ENCODE assay signal across 17 cellular contexts in the genomic region with DNA sequence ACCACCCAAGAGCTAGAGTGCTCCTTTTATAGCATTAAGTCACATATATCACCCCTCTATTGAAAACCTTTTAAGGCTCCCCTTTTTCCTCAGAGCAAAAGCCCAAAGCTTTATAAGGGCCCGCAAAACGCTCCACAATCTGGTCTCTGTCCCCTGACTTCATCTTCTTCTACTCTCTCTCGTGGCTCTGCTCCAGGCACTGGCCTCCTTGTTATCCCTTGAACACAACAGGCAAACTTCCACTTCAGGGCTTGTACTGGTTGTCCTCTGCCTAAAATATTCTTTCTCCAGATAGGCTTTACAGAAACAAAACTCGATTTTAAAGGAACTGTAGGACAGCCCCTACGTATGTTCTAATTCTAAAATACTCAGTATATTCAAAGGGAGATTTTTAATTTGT. TPM values are rescaled to one million over a fixed set of nuclear protein-coding genes. Genes with fewer than 3 reads are reported as not detected.
DNase-seq lines count a peak whose midpoint lies in the region; ATAC-seq and TF ChIP-seq lines count a peak whose summit lies in the region.
"Had no signal": no experiment of that assay in that cellular context is flagged by ENCODE, and none has a peak within 500 bp of the region (broad histone marks: within the 10 kb centered on the region; RNA-seq: fewer than 3 reads in every experiment).

No MANE protein-coding gene starts in this region.

- peaks cover 0 to 25% (median 0%) of the 10 kb centered on the region in 9 donors for H3K36me3 ChIP-seq in heart right ventricle
- no peaks in the 10 kb centered on the region for H3K36me3 ChIP-seq in prostate gland
- no peaks in the 10 kb centered on the region for H3K36me3 ChIP-seq in thyroid gland
- H3K36me3 ChIP-seq: BE2C had no signal

- ATAC-seq in heart right ventricle = peak in 4 of 8 donors; percentile 38 to 69 (median 52)
- no peak for ATAC-seq in GM21390 (IDR thresholded peaks at IDR 0.05; ENCODE audit: unreplicated experiment)
- no peak for ATAC-seq in HG02763 (IDR thresholded peaks at IDR 0.05; ENCODE audit: unreplicated experiment)

- WGBS in heart right ventricle, 2 donors = 70 to 72% methylated on average over 5 of the region's 5 CpGs
- WGBS in prostate gland = 71% methylated on average over 5 of the region's 5 CpGs
- 96% methylated on average over 5 of the region's 5 CpGs for WGBS in thyroid gland, 2 donors

- H3K9me3 ChIP-seq in heart right ventricle = no peaks in the 10 kb centered on the region
- H3K9me3 ChIP-seq in prostate gland = no peaks in the 10 kb centered on the region
- H3K9me3 ChIP-seq in thyroid gland = no peaks in the 10 kb centered on the region
- H3K9me3 ChIP-seq: BE2C had no signal

- DNase-seq in heart right ventricle = no peak
- DNase-seq in prostate gland (ENCODE audit: low spot score) = no peak
- no peak for DNase-seq in thyroid gland
- DNase-seq in activated gamma-delta T cell (lab: John Stamatoyannopoulos, UW) = no peak
- DNase-seq: BE2C; CD4-positive, alpha-beta memory T cell; DMS79; HCEC 1CT; NCI-H187; NCI-H226; NCI-H526 treated with DMSO at 0.1 percent for 48 hours; NK-92 treated with Interleukin-12 subunit alpha and Interleukin-12 subunit beta, amount 100 ng/mL, for 24 hours had no signal

- H3K27ac ChIP-seq in C4-2B (peak overlapping the region; percentile 94; the same call in 1 of the 2 replicates), VCaP (peak overlapping the region; percentile 98), heart right ventricle (peak overlapping the region in 8 of 10 donors; percentile 4 to 73 (median 55)), prostate gland (peak overlapping the region; percentile 78 to 80), thyroid gland (no peak overlapping the region)

- TF ChIP-seq POLR2A in prostate gland (IDR thresholded peaks at IDR 0.05) (no peak), thyroid gland (IDR thresholded peaks at IDR 0.05) (no peak)

- H3K4me1 ChIP-seq in heart right ventricle (peaks cover 13 to 60% (median 49%) of the 10 kb centered on the region in 9 donors), prostate gland (replicated peaks) (peaks cover 42% of the 10 kb centered on the region), thyroid gland (peaks cover 26 to 36% of the 10 kb centered on the region in 2 donors)
- H3K4me1 ChIP-seq: BE2C had no signal

- H3K27me3 ChIP-seq in heart right ventricle (no peaks in the 10 kb centered on the region), prostate gland (replicated peaks; ENCODE audit: insufficient read depth) (no peaks in the 10 kb centered on the region), thyroid gland (no peaks in the 10 kb centered on the region)
- H3K27me3 ChIP-seq: BE2C had no signal

- H3K4me3 ChIP-seq in heart right ventricle (no peak overlapping the region), prostate gland (no peak overlapping the region), thyroid gland (replicated peaks in 1 of 3) (no peak overlapping the region)
- H3K4me3 ChIP-seq: K562 had no signal

- TF ChIP-seq CTCF in C4-2B (conservative IDR thresholded peaks at IDR 0.05) (no peak), VCaP (conservative IDR thresholded peaks at IDR 0.05) (no peak), heart right ventricle (IDR thresholded peaks at IDR 0.05) (no peak), prostate gland (IDR thresholded peaks at IDR 0.05) (no peak), thyroid gland (IDR thresholded peaks at IDR 0.05) (no peak)

- intact Hi-C loops in heart right ventricle (cut with DNase I) (loop anchor here in 9 of 10 donors (5.0 to 10.0 kb wide), 6 partner anchors 63 to 435 kb away; a partner anchor contains a TSS), prostate gland (cut with DNase I) (loop anchor here (10.0 kb wide), 1 partner anchor 175 kb away; a partner anchor contains a TSS), thyroid gland (cut with DNase I) (no loop called here)

RNA-seq across cellular contexts. Expression of a gene that starts 44.0 kb away (rescaled TPM):
- total RNA-seq in heart right ventricle (under 1 TPM in 8 of 10 donors, not detected in 2; 0.15 to 0.60 (median 0.22) TPM), prostate gland (100 to 1,000 TPM; 165 to 738 TPM), thyroid gland (not detected)
- under 1 TPM; 0.22 TPM for polyA plus RNA-seq in heart right ventricle
- total RNA-seq: CD4-positive, alpha-beta memory T cell had no signal
- polyA plus RNA-seq: CD4-positive, alpha-beta memory T cell had no signal

Comparison
In these comparisons a context has a peak if more than half of its experiments do, and no peak if none do; other contexts are left out.
1. H3K27ac ChIP-seq: peak in C4-2B (single experiment), VCaP (single experiment), heart right ventricle (8 of 10) and prostate gland (2 of 2); none in thyroid gland (0 of 3).
2. RNA of a gene that starts 44.0 kb away (total RNA-seq): 165 to 738 TPM in prostate gland; 0.15 to 0.60 TPM in heart right ventricle and not detected in thyroid gland; every median in the first group is over 100 times any median in the second.